Comparison of ENCODE assay signal across 12 cellular contexts in genomic region chr3:61669676-61670299, GRCh38.
DNase-seq lines count a peak whose midpoint lies in the region; ATAC-seq, FAIRE-seq and TF ChIP-seq lines count a peak whose summit lies in the region.
"Had no signal": no experiment of that assay in that cellular context is flagged by ENCODE, and none has a peak within 500 bp of the region (broad histone marks: within the 10 kb centered on the region; RNA-seq: fewer than 3 reads in every experiment).

No MANE protein-coding gene starts in this region.

- intact Hi-C loops in GM12878 (cut with micrococcal nuclease; ENCODE audit: unreplicated experiment): no loop called here

- no peak for TF ChIP-seq CTCF in GM12878 (IDR thresholded peaks at IDR 0.05 in 2 of 3, conservative IDR thresholded peaks at IDR 0.05 in 1 of 3; ENCODE audit: control insufficient read depth in 2 of 3, extremely low read depth in 1 of 3, insufficient read depth in 1 of 3, low read depth in 3 of 3, low read length in 3 of 3)
- no peak for TF ChIP-seq CTCF in osteoblast (IDR thresholded peaks at IDR 0.05; ENCODE audit: extremely low read depth, low read depth, low read length)

- no peak overlapping the region for H3K9ac ChIP-seq in GM12878 (ENCODE audit: control insufficient read depth, insufficient read depth, low read length)

- ATAC-seq in GM19324 (IDR thresholded peaks at IDR 0.05; ENCODE audit: low FRiP score, unreplicated experiment): peak; percentile 83
- peak; percentile 60 for ATAC-seq in HG03565 (IDR thresholded peaks at IDR 0.05; ENCODE audit: unreplicated experiment)
- peak; percentile 90 for ATAC-seq in GM12878
- ATAC-seq in HG02763 (IDR thresholded peaks at IDR 0.05; ENCODE audit: unreplicated experiment): no peak

- WGBS in GM12878 (ENCODE audit: insufficient coverage, insufficient replicate concordance, low lambda C conversion rate, missing lambda C conversion rate): 29% methylated on average over 6 of the region's 6 CpGs

- POLR2A ChIA-PET in GM12878 (lab: Charles Lee): interaction anchor here (0.8 to 1.7 kb wide), 4 partner anchors 11 to 110 kb away, joined by 5 to 10 read pairs (median 6); no protein-coding TSS in a partner anchor

- no TSS peak for BruUV-seq in GM12878 (replicated peaks; lab: Mats Ljungman, UMichigan)

- no peak for TF ChIP-seq RAD21 in GM12878 (IDR thresholded peaks at IDR 0.05; ENCODE audit: insufficient read depth, low read depth, low read length)

- H3K4me2 ChIP-seq in GM12878 (ENCODE audit: control insufficient read depth, insufficient read depth) (no peak overlapping the region), osteoblast (ENCODE audit: insufficient read depth, low read length) (no peak overlapping the region)

- SMC1A ChIA-PET in GM12878 (lab: Charles Lee; ENCODE audit: uncharacterized antibody, unreplicated experiment): interaction anchor here (0.6 to 3.4 kb wide), 24 partner anchors 8 to 567 kb away, joined by 3 to 34 read pairs (median 3); no protein-coding TSS in a partner anchor

- CTCF ChIA-PET in GM12878 (lab: Yijun Ruan, JAX): interaction anchor here (1.0 to 3.2 kb wide), 10 partner anchors 9 to 518 kb away, joined by 3 to 21 read pairs (median 4); no protein-coding TSS in a partner anchor

- H3K4me1 ChIP-seq in GM12878 (ENCODE audit: control insufficient read depth, insufficient read depth, low read length) (no peaks in the 10 kb centered on the region), osteoblast (ENCODE audit: insufficient read depth, low read length) (peaks cover 11% of the 10 kb centered on the region)

- H2AFZ ChIP-seq in GM12878 (ENCODE audit: control insufficient read depth, low read depth, low read length): no peak overlapping the region
- no peak overlapping the region for H2AFZ ChIP-seq in osteoblast (ENCODE audit: low read length)

- FAIRE-seq in GM12878 (lab: Jason Lieb, UNC): no peak
- FAIRE-seq: islet of Langerhans had no signal

- no peak overlapping the region for H3K27ac ChIP-seq in GM12878 (ENCODE audit: control insufficient read depth, insufficient read depth)
- no peak overlapping the region for H3K27ac ChIP-seq in osteoblast (ENCODE audit: low read depth, low read length)
- H3K27ac ChIP-seq: SJCRH30 had no signal

- no peak for TF ChIP-seq EP300 in GM12878 (IDR thresholded peaks at IDR 0.05; ENCODE audit: borderline replicate concordance in 1 of 2, control insufficient read depth in 1 of 2, low read depth in 2 of 2, low read length in 2 of 2)

- H3K79me2 ChIP-seq in GM12878 (ENCODE audit: control insufficient read depth, insufficient read depth, low read length) (no peaks in the 10 kb centered on the region), osteoblast (ENCODE audit: insufficient read depth, low read length) (peaks cover 30% of the 10 kb centered on the region)

- no peaks in the 10 kb centered on the region for H3K36me3 ChIP-seq in GM12878 (ENCODE audit: control insufficient read depth in 2 of 2, insufficient read depth in 2 of 2, low read length in 1 of 2)
- no peaks in the 10 kb centered on the region for H3K36me3 ChIP-seq in osteoblast (ENCODE audit: insufficient read depth, low read length)
- H3K36me3 ChIP-seq: SJCRH30 had no signal

- H3K9me3 ChIP-seq in GM12878 (replicated peaks; ENCODE audit: control insufficient read depth, insufficient read depth, low read length) (no peaks in the 10 kb centered on the region), osteoblast (ENCODE audit: low read depth, low read length) (no peaks in the 10 kb centered on the region)
- H3K9me3 ChIP-seq: SJCRH30 had no signal

- DNase-seq in GM12878 (ENCODE audit: low read depth, low spot score) (no peak), osteoblast (ENCODE audit: insufficient read length, low spot score, missing footprints) (peak; percentile 77), 8988T (no peak), SHP77 treated with DMSO at 0.1 percent for 48 hours (lab: John Stamatoyannopoulos, UW) (no peak)
- DNase-seq: activated CD4-positive, alpha-beta memory T cell treated with anti-CD3 and anti-CD28 coated beads for 36 hours; activated naive CD8-positive, alpha-beta T cell treated with anti-CD3 and anti-CD28 coated beads, Interleukin-2, amount 10 ng/mL, durations not matched to agents 7 days and 5 days; MV-4-11; SJCRH30 had no signal

- no peak for TF ChIP-seq POLR2A in GM12878 (IDR thresholded peaks at IDR 0.05; ENCODE audit: low read depth, low read length)

- H3K27me3 ChIP-seq in GM12878 (replicated peaks in 1 of 2; ENCODE audit: control insufficient read depth in 2 of 2, insufficient read depth in 2 of 2, low read length in 1 of 2) (no peaks in the 10 kb centered on the region), osteoblast (ENCODE audit: insufficient read depth, low read length) (no peaks in the 10 kb centered on the region)
- H3K27me3 ChIP-seq: SJCRH30 had no signal

- H4K20me1 ChIP-seq in GM12878 (ENCODE audit: control insufficient read depth, insufficient read depth) (no peaks in the 10 kb centered on the region), osteoblast (ENCODE audit: insufficient read depth, low read length) (peaks cover 10% of the 10 kb centered on the region)

- H3K4me3 ChIP-seq in GM12878: no peak overlapping the region
- H3K4me3 ChIP-seq in osteoblast (ENCODE audit: insufficient read depth, low read length): no peak overlapping the region
- H3K4me3 ChIP-seq: SJCRH30 had no signal

- in situ Hi-C loops in GM12878 (cut with MboI): no loop called here

- RAD21 ChIA-PET in GM12878 (lab: Charles Lee; ENCODE audit: unreplicated experiment): interaction anchor here (0.7 to 5.9 kb wide), 17 partner anchors 13 to 225 kb away, joined by 3 to 30 read pairs (median 3); no protein-coding TSS in a partner anchor

TF ChIP-seq in GM12878, 131 proteins besides CTCF, POLR2A, EP300 and RAD21:
- TF ChIP-seq MXI1 (IDR thresholded peaks at IDR 0.05; ENCODE audit: low read depth, low read length) (0 out of 2 replicates have a peak, but pooled peaks have one; percentile 36), GABPA (IDR thresholded peaks at IDR 0.05; ENCODE audit: low read depth) (no peak), RAD51 (IDR thresholded peaks at IDR 0.05) (peak; percentile 78), CBX3 (IDR thresholded peaks at IDR 0.05; ENCODE audit: borderline replicate concordance, low read depth) (no peak), USF1 (IDR thresholded peaks at IDR 0.05; ENCODE audit: borderline replicate concordance, extremely low read length, insufficient read depth, low read depth, low read length) (no peak), CHD1 (IDR thresholded peaks at IDR 0.05; ENCODE audit: low read depth, low read length) (no peak), WRNIP1 (IDR thresholded peaks at IDR 0.05; ENCODE audit: borderline replicate concordance, low read depth, low read length) (no peak), SP1 (IDR thresholded peaks at IDR 0.05; ENCODE audit: low read depth, low read length) (no peak), SMAD1 (IDR thresholded peaks at IDR 0.05; ENCODE audit: low read depth, partially characterized antibody) (no peak), STAT3 (IDR thresholded peaks at IDR 0.05; ENCODE audit: low read depth, low read length) (no peak), SIX5 (IDR thresholded peaks at IDR 0.05; ENCODE audit: low read depth, low read length, severe bottlenecking) (no peak), RCOR1 (conservative IDR thresholded peaks at IDR 0.05; ENCODE audit: low read depth, low read length) (no peak), NR2C1 (IDR thresholded peaks at IDR 0.05) (no peak), NFIC (IDR thresholded peaks at IDR 0.05; ENCODE audit: low read depth, low read length) (no peak), IKZF2 (IDR thresholded peaks at IDR 0.05) (peak; percentile 22 to 64; a peak in 1 of 4 replicates), BHLHE40 (IDR thresholded peaks at IDR 0.05; ENCODE audit: borderline replicate concordance in 1 of 2, low read depth in 2 of 2, low read length in 1 of 2) (peak; percentile 80 to 95; a peak in 3 of 4 replicates), MTA2 (IDR thresholded peaks at IDR 0.05; ENCODE audit: low read depth) (0 out of 2 replicates have a peak, but pooled peaks have one; percentile 15), DPF2 (IDR thresholded peaks at IDR 0.05) (no peak), ZNF622 (IDR thresholded peaks at IDR 0.05) (no peak), HDGF (IDR thresholded peaks at IDR 0.05) (peak; percentile 67; the same call in 1 of the 2 replicates), RUNX3 (IDR thresholded peaks at IDR 0.05; ENCODE audit: low read length) (no peak), BACH1 (IDR thresholded peaks at IDR 0.05; ENCODE audit: borderline replicate concordance) (peak; percentile 69; the same call in 1 of the 2 replicates), IKZF1 (conservative IDR thresholded peaks at IDR 0.05) (0 out of 2 replicates have a peak, but pooled peaks have one; percentile 45)
- TF ChIP-seq, protein P1, sequence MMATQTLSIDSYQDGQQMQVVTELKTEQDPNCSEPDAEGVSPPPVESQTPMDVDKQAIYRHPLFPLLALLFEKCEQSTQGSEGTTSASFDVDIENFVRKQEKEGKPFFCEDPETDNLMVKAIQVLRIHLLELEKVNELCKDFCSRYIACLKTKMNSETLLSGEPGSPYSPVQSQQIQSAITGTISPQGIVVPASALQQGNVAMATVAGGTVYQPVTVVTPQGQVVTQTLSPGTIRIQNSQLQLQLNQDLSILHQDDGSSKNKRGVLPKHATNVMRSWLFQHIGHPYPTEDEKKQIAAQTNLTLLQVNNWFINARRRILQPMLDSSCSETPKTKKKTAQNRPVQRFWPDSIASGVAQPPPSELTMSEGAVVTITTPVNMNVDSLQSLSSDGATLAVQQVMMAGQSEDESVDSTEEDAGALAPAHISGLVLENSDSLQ (IDR thresholded peaks at IDR 0.05): 0 out of 2 replicates have a peak, but pooled peaks have one; percentile 18
- TF ChIP-seq, protein P2, sequence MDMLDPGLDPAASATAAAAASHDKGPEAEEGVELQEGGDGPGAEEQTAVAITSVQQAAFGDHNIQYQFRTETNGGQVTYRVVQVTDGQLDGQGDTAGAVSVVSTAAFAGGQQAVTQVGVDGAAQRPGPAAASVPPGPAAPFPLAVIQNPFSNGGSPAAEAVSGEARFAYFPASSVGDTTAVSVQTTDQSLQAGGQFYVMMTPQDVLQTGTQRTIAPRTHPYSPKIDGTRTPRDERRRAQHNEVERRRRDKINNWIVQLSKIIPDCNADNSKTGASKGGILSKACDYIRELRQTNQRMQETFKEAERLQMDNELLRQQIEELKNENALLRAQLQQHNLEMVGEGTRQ (IDR thresholded peaks at IDR 0.05; ENCODE audit: borderline replicate concordance, low read depth, low read length): no peak; the same call in 1 of the 2 replicates
